Comparison of ENCODE assay signal across 8 cellular contexts in genomic region chr12:55847033-55847432, GRCh38. TPM values are rescaled to one million over a fixed set of nuclear protein-coding genes. Genes with fewer than 3 reads are reported as not detected.
DNase-seq lines count a peak whose midpoint lies in the region; ATAC-seq and TF ChIP-seq lines count a peak whose summit lies in the region.

No MANE protein-coding gene starts in this region.

- H3K27ac ChIP-seq in angular gyrus (ENCODE audit: low read depth, low read length) (peak overlapping the region; percentile 59), lower lobe of right lung (peak overlapping the region; percentile 92), thymus (ENCODE audit: low read depth) (peak overlapping the region; percentile 52)

- H3K4me1 ChIP-seq in lower lobe of right lung (peaks cover 23% of the 10 kb centered on the region), thymus (ENCODE audit: control insufficient read depth, insufficient read depth, low read length) (no peaks in the 10 kb centered on the region)

- H3K36me3 ChIP-seq in lower lobe of right lung: no peaks in the 10 kb centered on the region
- no peaks in the 10 kb centered on the region for H3K36me3 ChIP-seq in thymus (ENCODE audit: control insufficient read depth, insufficient read depth)

- intact Hi-C loops in activated CD4-positive, alpha-beta T cell treated with anti-CD3 and anti-CD28 coated beads, Interleukin-2, amount 10 ng/mL, durations not matched to agents 24 days and 14 days (cut with micrococcal nuclease): loop anchor here (5.0 kb wide), 1 partner anchor 50 kb away; no protein-coding TSS in a partner anchor
- intact Hi-C loops in lower lobe of right lung (cut with DNase I): no loop called here
- intact Hi-C loops in posterior cingulate gyrus (cut with DNase I): no loop called here

- peak; percentile 50 to 54 for ATAC-seq in lower lobe of right lung

- TF ChIP-seq CTCF in lower lobe of right lung (IDR thresholded peaks at IDR 0.05): no peak

- H3K4me3 Mint-ChIP-seq in activated CD4-positive, alpha-beta T cell treated with anti-CD3 and anti-CD28 coated beads, Interleukin-2, amount 10 ng/mL, durations not matched to agents 24 days and 14 days: no peak overlapping the region

- 81% methylated on average over 3 of the region's 3 CpGs for WGBS in thymus

- H3K4me3 ChIP-seq in lower lobe of right lung (no peak overlapping the region), thymus (ENCODE audit: low read length) (no peak overlapping the region)

- peaks cover 17% of the 10 kb centered on the region for H3K27me3 Mint-ChIP-seq in activated CD4-positive, alpha-beta T cell treated with anti-CD3 and anti-CD28 coated beads, Interleukin-2, amount 10 ng/mL, durations not matched to agents 24 days and 14 days

- H3K27me3 ChIP-seq in lower lobe of right lung (ENCODE audit: low read depth) (no peaks in the 10 kb centered on the region), thymus (ENCODE audit: control insufficient read depth, insufficient read depth) (no peaks in the 10 kb centered on the region)

- no peak for DNase-seq in activated CD4-positive, alpha-beta T cell treated with anti-CD3 and anti-CD28 coated beads, Interleukin-2, amount 10 ng/mL, durations not matched to agents 24 days and 14 days
- no peak for DNase-seq in activated CD4-positive, alpha-beta T cell treated with anti-CD3 and anti-CD28 coated beads, Interleukin-2, amount 50 U/mL, for 1 hour
- peak; percentile 59 for DNase-seq in lower lobe of right lung
- no peak for DNase-seq in medulla oblongata (ENCODE audit: extremely low spot score)
- DNase-seq in posterior cingulate gyrus: no peak
- DNase-seq in GM19238 (ENCODE audit: insufficient read length, low spot score): no peak

- H3K4me1 Mint-ChIP-seq in activated CD4-positive, alpha-beta T cell treated with anti-CD3 and anti-CD28 coated beads, Interleukin-2, amount 10 ng/mL, durations not matched to agents 24 days and 14 days: peaks cover 10% of the 10 kb centered on the region

- no peaks in the 10 kb centered on the region for H3K9me3 Mint-ChIP-seq in activated CD4-positive, alpha-beta T cell treated with anti-CD3 and anti-CD28 coated beads, Interleukin-2, amount 10 ng/mL, durations not matched to agents 24 days and 14 days

- no peaks in the 10 kb centered on the region for H3K36me3 Mint-ChIP-seq in activated CD4-positive, alpha-beta T cell treated with anti-CD3 and anti-CD28 coated beads, Interleukin-2, amount 10 ng/mL, durations not matched to agents 24 days and 14 days (ENCODE audit: low read depth)

- peak overlapping the region; percentile 16 for H3K27ac Mint-ChIP-seq in activated CD4-positive, alpha-beta T cell treated with anti-CD3 and anti-CD28 coated beads, Interleukin-2, amount 10 ng/mL, durations not matched to agents 24 days and 14 days

- H3K9me3 ChIP-seq in lower lobe of right lung (no peaks in the 10 kb centered on the region), thymus (ENCODE audit: control insufficient read depth) (no peaks in the 10 kb centered on the region)

RNA-seq across cellular contexts. Expression of gene MMP19, which starts 4.3 kb away (rescaled TPM):
- not detected in 2 replicates for total RNA-seq in activated CD4-positive, alpha-beta T cell treated with anti-CD3 and anti-CD28 coated beads, Interleukin-2, amount 10 ng/mL, durations not matched to agents 24 days and 14 days
- 35.2 TPM for total RNA-seq in lower lobe of right lung
- polyA plus RNA-seq in thymus: 19.9 TPM

RNA-seq across cellular contexts. Expression of gene DNAJC14, which starts 17.6 kb away (rescaled TPM):
- 39.8 and 42.0 TPM in 2 replicates for total RNA-seq in activated CD4-positive, alpha-beta T cell treated with anti-CD3 and anti-CD28 coated beads, Interleukin-2, amount 10 ng/mL, durations not matched to agents 24 days and 14 days
- total RNA-seq in lower lobe of right lung: 35.7 TPM
- polyA plus RNA-seq in thymus: 22.2 TPM

RNA-seq across cellular contexts. Expression of gene ORMDL2, which starts 29.2 kb away (rescaled TPM):
- 49.8 and 55.8 TPM in 2 replicates for total RNA-seq in activated CD4-positive, alpha-beta T cell treated with anti-CD3 and anti-CD28 coated beads, Interleukin-2, amount 10 ng/mL, durations not matched to agents 24 days and 14 days
- total RNA-seq in lower lobe of right lung: 49.6 TPM
- polyA plus RNA-seq in thymus: 36.3 TPM

RNA-seq across cellular contexts. Expression of gene SARNP, which starts 29.5 kb away (rescaled TPM):
- total RNA-seq in activated CD4-positive, alpha-beta T cell treated with anti-CD3 and anti-CD28 coated beads, Interleukin-2, amount 10 ng/mL, durations not matched to agents 24 days and 14 days: 76.6 and 81.6 TPM in 2 replicates
- total RNA-seq in lower lobe of right lung: 40.1 TPM
- 112 TPM for polyA plus RNA-seq in thymus

Comparison
In these comparisons a context has a peak if more than half of its experiments do, and no peak if none do; other contexts are left out.
1. RNA of gene MMP19, which starts 4.3 kb away (total RNA-seq): 35.2 TPM in lower lobe of right lung (single experiment); not detected in activated CD4-positive, alpha-beta T cell treated with anti-CD3 and anti-CD28 coated beads, Interleukin-2, amount 10 ng/mL, durations not matched to agents 24 days and 14 days; every median in the first group is over 10 times any median in the second.
2. Peak in every context shown above with its lines, with median percentiles within 50 percentile points of each other: H3K27ac ChIP-seq.